Comparison of ENCODE assay signal across 9 cellular contexts in the genomic region with DNA sequence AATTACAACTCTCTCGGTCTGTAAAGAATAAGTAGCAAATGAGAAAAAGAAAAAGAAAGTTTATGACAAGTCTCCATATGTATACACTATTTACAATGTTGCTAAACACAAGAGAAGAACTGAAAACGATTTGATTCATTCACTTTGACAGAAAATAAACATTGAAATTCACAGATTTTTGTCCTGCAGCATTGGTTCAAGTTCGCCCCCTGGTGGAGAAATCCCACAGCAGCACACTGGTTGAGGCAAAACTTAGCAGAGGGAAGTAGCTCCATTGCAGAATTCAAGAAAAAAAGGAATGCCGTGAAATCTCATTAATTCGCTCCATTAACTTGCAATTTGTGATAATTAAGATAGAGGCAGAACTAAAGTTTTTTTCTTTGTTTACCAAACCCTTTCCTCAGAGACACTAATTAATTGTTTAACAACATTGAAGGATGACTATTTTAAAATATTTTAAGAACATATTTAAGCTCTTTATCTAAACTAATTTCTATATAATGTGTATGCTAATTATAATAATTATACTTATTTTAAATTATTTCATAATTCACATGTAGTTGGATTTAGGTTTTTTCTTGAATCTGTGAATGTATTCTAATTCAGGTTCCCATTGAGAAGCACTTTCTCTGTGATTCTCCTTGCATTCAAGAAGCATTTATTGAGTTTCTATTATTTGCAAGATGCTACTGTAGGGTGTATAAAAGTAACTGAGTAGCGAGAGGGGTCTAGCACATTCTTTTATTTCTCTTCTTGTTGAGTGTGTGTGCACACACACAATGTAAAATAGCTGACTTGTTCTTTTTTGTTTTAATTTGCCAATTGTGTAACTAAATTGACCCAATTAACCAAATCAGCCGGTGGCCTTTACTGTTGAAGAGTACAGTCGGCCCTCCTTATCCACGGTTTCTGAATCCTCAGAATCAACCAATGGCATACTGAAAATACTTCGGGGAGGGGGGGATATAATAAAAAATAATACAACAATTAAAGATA.
DNase-seq lines count a peak whose midpoint lies in the region; ATAC-seq and TF ChIP-seq lines count a peak whose summit lies in the region.
"Had no signal": no experiment of that assay in that cellular context is flagged by ENCODE, and none has a peak within 500 bp of the region (broad histone marks: within the 10 kb centered on the region; RNA-seq: fewer than 3 reads in every experiment).

No MANE protein-coding gene starts in this region.

- H3K4me1 Mint-ChIP-seq in activated CD4-positive, alpha-beta T cell treated with anti-CD3 and anti-CD28 coated beads, Interleukin-2, amount 10 ng/mL, durations not matched to agents 24 days and 14 days = no peaks in the 10 kb centered on the region

- TF ChIP-seq CTCF in lung (IDR thresholded peaks at IDR 0.05; ENCODE audit: control extremely low read depth, extremely low read depth) = peak; percentile 65

- no peaks in the 10 kb centered on the region for H3K27me3 ChIP-seq in lung (ENCODE audit: control insufficient read depth, insufficient read depth)

- DNase-seq in DMS53 (lab: John Stamatoyannopoulos, UW) = peak; percentile 70
- peak; percentile 18 for DNase-seq in NCI-H128 (lab: John Stamatoyannopoulos, UW; ENCODE audit: unreplicated experiment)
- peak; percentile 86 for DNase-seq in activated CD4-positive, alpha-beta T cell treated with anti-CD3 and anti-CD28 coated beads, Interleukin-2, amount 10 ng/mL, durations not matched to agents 24 days and 14 days
- peak; percentile 57 for DNase-seq in dedifferentiated amniotic fluid mesenchymal stem cell (ENCODE audit: extremely low spot score)
- peak; percentile 67 for DNase-seq in lung (ENCODE audit: low spot score)
- peak; percentile 29 for DNase-seq in stimulated activated CD8-positive, alpha-beta memory T cell treated with anti-CD3 and anti-CD28 coated beads, Interleukin-15, amount 100 ng/mL, for 1 hour (ENCODE audit: low read depth)

- no peak overlapping the region for H3K27ac Mint-ChIP-seq in activated CD4-positive, alpha-beta T cell treated with anti-CD3 and anti-CD28 coated beads, Interleukin-2, amount 10 ng/mL, durations not matched to agents 24 days and 14 days

- peaks cover 13% of the 10 kb centered on the region for H3K27me3 Mint-ChIP-seq in activated CD4-positive, alpha-beta T cell treated with anti-CD3 and anti-CD28 coated beads, Interleukin-2, amount 10 ng/mL, durations not matched to agents 24 days and 14 days

- no peak overlapping the region for H3K4me3 Mint-ChIP-seq in activated CD4-positive, alpha-beta T cell treated with anti-CD3 and anti-CD28 coated beads, Interleukin-2, amount 10 ng/mL, durations not matched to agents 24 days and 14 days

- no peaks in the 10 kb centered on the region for H3K9me3 Mint-ChIP-seq in activated CD4-positive, alpha-beta T cell treated with anti-CD3 and anti-CD28 coated beads, Interleukin-2, amount 10 ng/mL, durations not matched to agents 24 days and 14 days

- no peaks in the 10 kb centered on the region for H3K36me3 Mint-ChIP-seq in activated CD4-positive, alpha-beta T cell treated with anti-CD3 and anti-CD28 coated beads, Interleukin-2, amount 10 ng/mL, durations not matched to agents 24 days and 14 days (ENCODE audit: low read depth)

- no peaks in the 10 kb centered on the region for H3K9me3 ChIP-seq in lung (ENCODE audit: control insufficient read depth in 2 of 2, insufficient read depth in 1 of 2, low read length in 1 of 2)

- ATAC-seq in GM21723 (IDR thresholded peaks at IDR 0.05; ENCODE audit: unreplicated experiment) (peak; percentile 66), lung (ENCODE audit: insufficient read depth, low FRiP score) (no peak), HG03457 (IDR thresholded peaks at IDR 0.05; ENCODE audit: unreplicated experiment) (no peak)

- no peaks in the 10 kb centered on the region for H3K36me3 ChIP-seq in lung (ENCODE audit: control insufficient read depth in 2 of 2, insufficient read depth in 2 of 2, low read length in 2 of 2)

- WGBS in lung, 2 donors = 34 to 41% methylated on average over 10 of the region's 10 CpGs

- intact Hi-C loops in activated CD4-positive, alpha-beta T cell treated with anti-CD3 and anti-CD28 coated beads, Interleukin-2, amount 10 ng/mL, durations not matched to agents 24 days and 14 days (cut with micrococcal nuclease) = loop anchor here (1.0 to 2.0 kb wide), 2 partner anchors 108 to 528 kb away; no protein-coding TSS in a partner anchor

- H3K4me1 ChIP-seq in lung (ENCODE audit: control insufficient read depth in 2 of 2, insufficient read depth in 2 of 2, low read length in 2 of 2) = no peaks in the 10 kb centered on the region

- H3K4me3 ChIP-seq in lung = no peak overlapping the region

- H3K27ac ChIP-seq in lung (ENCODE audit: low read depth in 1 of 2, low read length in 1 of 2) = no peak overlapping the region
- H3K27ac ChIP-seq: epithelial cell of prostate had no signal

Comparison
In these comparisons a context has a peak if more than half of its experiments do, and no peak if none do; other contexts are left out.
1. DNase-seq: peak in every context shown above with its lines; median percentile 86 in activated CD4-positive, alpha-beta T cell treated with anti-CD3 and anti-CD28 coated beads, Interleukin-2, amount 10 ng/mL, durations not matched to agents 24 days and 14 days; 70 in DMS53; 67 in lung; 57 in dedifferentiated amniotic fluid mesenchymal stem cell; 29 in stimulated activated CD8-positive, alpha-beta memory T cell treated with anti-CD3 and anti-CD28 coated beads, Interleukin-15, amount 100 ng/mL, for 1 hour; 18 in NCI-H128.